Comparison of ENCODE assay signal across 9 cellular contexts in the genomic region with DNA sequence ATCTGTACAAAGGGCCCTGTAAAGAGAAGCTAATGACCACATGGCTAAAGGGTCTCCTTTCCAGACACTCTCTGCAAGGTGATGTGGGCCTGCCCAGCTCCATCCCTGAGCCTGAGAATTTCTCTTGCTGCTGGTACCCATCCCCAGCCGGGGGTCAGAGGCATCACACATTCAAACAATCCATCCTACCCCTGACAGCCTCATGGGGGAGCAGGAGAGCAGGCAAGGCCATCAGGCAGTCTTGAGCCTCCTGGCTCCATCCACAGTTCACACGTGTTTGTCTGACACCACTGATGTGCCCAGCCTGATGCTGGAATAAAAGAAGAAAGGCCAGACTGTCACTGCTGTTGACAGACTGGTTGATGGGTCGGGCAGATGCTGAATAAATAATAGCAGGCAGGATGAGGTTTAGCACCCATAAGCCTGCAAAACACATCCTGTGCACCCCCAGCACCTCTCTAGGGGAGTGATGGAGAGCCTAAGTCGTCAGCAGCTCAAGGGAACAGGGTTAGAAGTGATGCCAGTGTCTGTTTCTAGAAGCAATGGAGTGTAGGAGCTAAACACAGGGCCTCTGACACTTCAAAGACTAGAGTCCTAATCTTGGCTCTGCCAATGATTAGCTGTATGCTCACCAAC. TPM values are rescaled to one million over a fixed set of nuclear protein-coding genes. Genes with fewer than 3 reads are reported as not detected.
DNase-seq lines count a peak whose midpoint lies in the region; ATAC-seq, FAIRE-seq and TF ChIP-seq lines count a peak whose summit lies in the region.
"Had no signal": no experiment of that assay in that cellular context is flagged by ENCODE, and none has a peak within 500 bp of the region (broad histone marks: within the 10 kb centered on the region; RNA-seq: fewer than 3 reads in every experiment).

No MANE protein-coding gene starts in this region.

- H3K36me3 ChIP-seq in heart right ventricle (no peaks in the 10 kb centered on the region), small intestine (ENCODE audit: control insufficient read depth in 2 of 2, insufficient read depth in 2 of 2, low read length in 2 of 2) (no peaks in the 10 kb centered on the region)

- H3K27me3 ChIP-seq in heart right ventricle (peaks cover 0 to 7% (median 0%) of the 10 kb centered on the region in 7 donors), small intestine (ENCODE audit: control insufficient read depth in 2 of 2, insufficient read depth in 2 of 2, low read length in 2 of 2) (peaks cover 0 to 5% of the 10 kb centered on the region in 2 donors)

- no peak for FAIRE-seq in small intestine (lab: Jason Lieb, UNC)
- FAIRE-seq: endometrium had no signal

- CTCF ChIA-PET in AG04449 (lab: Yijun Ruan, JAX) = interaction anchor here (0.7 to 2.6 kb wide), 12 partner anchors 11 to 111 kb away, joined by 3 to 9 read pairs (median 4); partner anchors contain the start of gene TLL2

- peaks cover 0 to 11% (median 0%) of the 10 kb centered on the region in 9 donors for H3K4me1 ChIP-seq in heart right ventricle
- H3K4me1 ChIP-seq in small intestine (ENCODE audit: control insufficient read depth in 2 of 2, insufficient read depth in 1 of 2, low read depth in 1 of 2, low read length in 1 of 2) = no peaks in the 10 kb centered on the region

- H3K4me3 ChIP-seq in AG04449 (ENCODE audit: low read depth, low read length) = no peak overlapping the region
- no peak overlapping the region for H3K4me3 ChIP-seq in NB4 (ENCODE audit: low read depth, low read length)
- no peak overlapping the region for H3K4me3 ChIP-seq in heart right ventricle
- no peak overlapping the region for H3K4me3 ChIP-seq in small intestine (ENCODE audit: low read depth in 1 of 2, low read length in 2 of 2)

- TF ChIP-seq CTCF in AG04449 (IDR thresholded peaks at IDR 0.05; ENCODE audit: insufficient read depth, low read length, missing control alignments) (peak; percentile 69), GM12873 (IDR thresholded peaks at IDR 0.05; ENCODE audit: insufficient read depth, low read depth, low read length, missing control alignments) (peak; percentile 85), NB4 (IDR thresholded peaks at IDR 0.05; ENCODE audit: low read depth, low read length) (peak; percentile 79), heart right ventricle (IDR thresholded peaks at IDR 0.05) (peak; percentile 14 to 60 (median 54))

- H3K9me3 ChIP-seq in heart right ventricle (peaks cover 0 to 4% (median 0%) of the 10 kb centered on the region in 11 donors), small intestine (ENCODE audit: control insufficient read depth, low read depth) (no peaks in the 10 kb centered on the region)

- no peak overlapping the region for H3K27ac ChIP-seq in heart right ventricle
- H3K27ac ChIP-seq in small intestine (ENCODE audit: low read depth in 1 of 2, low read length in 1 of 2) = no peak overlapping the region

- peak in 7 of 8 donors; percentile 69 to 81 (median 71) for ATAC-seq in heart right ventricle
- no peak for ATAC-seq in HG03159 (IDR thresholded peaks at IDR 0.05; ENCODE audit: unreplicated experiment)
- no peak for ATAC-seq in GM18873 (IDR thresholded peaks at IDR 0.05; ENCODE audit: low FRiP score, unreplicated experiment)

- no peak for TF ChIP-seq POLR2A in NB4 (IDR thresholded peaks at IDR 0.05; ENCODE audit: extremely low read depth, insufficient read length)

- intact Hi-C loops in heart right ventricle (cut with DNase I) = no loop called here

- 24 to 27% methylated on average over 4 of the region's 4 CpGs for WGBS in heart right ventricle, 2 donors
- WGBS in small intestine, 3 donors = 15 to 20% (median 15%) methylated on average over 4 of the region's 4 CpGs

- POLR2A ChIA-PET in AG04449 (lab: Yijun Ruan, JAX) = no interaction called here

- DNase-seq in AG04449 (ENCODE audit: low read depth, low spot score) = no peak
- peak; percentile 60 for DNase-seq in NB4 (ENCODE audit: low read depth)
- peak; percentile 15 for DNase-seq in activated naive CD4-positive, alpha-beta T cell treated with Interleukin-2 at 50 U/mL for 16 hours
- DNase-seq in heart right ventricle = peak in 1 of 2 donors; percentile 33
- DNase-seq in small intestine = peak; percentile 28

RNA-seq across cellular contexts. Expression of gene TLL2, which starts 43.5 kb away (rescaled TPM):
- 1 to 10 TPM; 2.8 to 9.2 (median 6.9) TPM for total RNA-seq in heart right ventricle
- polyA plus RNA-seq in heart right ventricle (1 to 10 TPM; 2.3 to 8.4 TPM), small intestine (under 1 TPM in 2 of 3 donors, not detected in 1; 0.46 to 0.54 TPM)

Comparison
In these comparisons a context has a peak if more than half of its experiments do, and no peak if none do; other contexts are left out.
1. ATAC-seq: peak in heart right ventricle (7 of 8); none in HG03159 (single experiment) and GM18873 (single experiment).
2. Peak in every context shown above with its lines, with median percentiles within 50 percentile points of each other: CTCF ChIP-seq.